17 cellular contexts compared by ENCODE assay signal in genomic region chr17:49604314-49604869, GRCh38. TPM values are rescaled to one million over a fixed set of nuclear protein-coding genes. Genes with fewer than 3 reads are reported as not detected.
DNase-seq lines count a peak whose midpoint lies in the region; ATAC-seq and TF ChIP-seq lines count a peak whose summit lies in the region.
"Had no signal": no experiment of that assay in that cellular context is flagged by ENCODE, and none has a peak within 500 bp of the region (broad histone marks: within the 10 kb centered on the region; RNA-seq: fewer than 3 reads in every experiment).

No MANE protein-coding gene starts in this region.

- no peak for DNase-seq in CD8-positive, alpha-beta T cell
- no peak for DNase-seq in SK-N-MC (ENCODE audit: low read depth, low spot score)
- DNase-seq in glutamatergic neuron, result no peak
- DNase-seq in effector memory CD4-positive, alpha-beta T cell, result no peak
- DNase-seq in NAMALWA (ENCODE audit: low spot score), result no peak
- DNase-seq: CD4-positive, alpha-beta T cell; DND-41; GF-D8; NCI-H1092; NCI-H1694; NCI-H446 treated with DMSO at 0.1 percent for 48 hours; NCI-H774; PC-9 had no signal

- no peaks in the 10 kb centered on the region for H3K4me1 ChIP-seq in CD8-positive, alpha-beta T cell (ENCODE audit: insufficient read depth, low read length)
- H3K4me1 ChIP-seq in stomach smooth muscle (ENCODE audit: control insufficient read depth, insufficient read depth, low read length), result peaks cover 10% of the 10 kb centered on the region
- no peaks in the 10 kb centered on the region for H3K4me1 ChIP-seq in effector memory CD4-positive, alpha-beta T cell (ENCODE audit: control insufficient read depth, insufficient read depth, low read length, poor library complexity, severe bottlenecking)

- no peak overlapping the region for H3K4me3 ChIP-seq in CD8-positive, alpha-beta T cell (ENCODE audit: low read depth, low read length)
- H3K4me3 ChIP-seq in SK-N-MC (no peak overlapping the region), stomach smooth muscle (ENCODE audit: low read length in 2 of 2) (no peak overlapping the region)
- H3K4me3 ChIP-seq in effector memory CD4-positive, alpha-beta T cell (ENCODE audit: insufficient read depth, low read depth, low read length, poor library complexity, severe bottlenecking), result no peak overlapping the region
- H3K4me3 ChIP-seq: GM23248, K562, PC-9 had no signal

- no peak overlapping the region for H3K9ac ChIP-seq in SK-N-MC (ENCODE audit: insufficient read length)
- H3K9ac ChIP-seq in stomach smooth muscle (ENCODE audit: low read length in 2 of 2), result no peak overlapping the region
- H3K9ac ChIP-seq: GM23248 had no signal

- POLR2A ChIA-PET in CD8-positive, alpha-beta T cell (lab: Charles Lee), result no interaction called here

- H3K36me3 Mint-ChIP-seq in CD8-positive, alpha-beta T cell, result peaks cover 88% of the 10 kb centered on the region
- H3K36me3 Mint-ChIP-seq in glutamatergic neuron (ENCODE audit: unreplicated experiment), result no peaks in the 10 kb centered on the region

- H3K9me3 Mint-ChIP-seq in CD8-positive, alpha-beta T cell, result no peaks in the 10 kb centered on the region
- peaks cover 1% of the 10 kb centered on the region for H3K9me3 Mint-ChIP-seq in glutamatergic neuron (ENCODE audit: unreplicated experiment)
- H3K9me3 Mint-ChIP-seq: CD4-positive, alpha-beta T cell had no signal

- H3K27me3 ChIP-seq in CD8-positive, alpha-beta T cell (ENCODE audit: insufficient read depth, low read length), result no peaks in the 10 kb centered on the region
- no peaks in the 10 kb centered on the region for H3K27me3 ChIP-seq in stomach smooth muscle (ENCODE audit: control insufficient read depth in 1 of 2, insufficient read depth in 2 of 2, low read length in 2 of 2)
- no peaks in the 10 kb centered on the region for H3K27me3 ChIP-seq in effector memory CD4-positive, alpha-beta T cell (replicated peaks; ENCODE audit: control insufficient read depth, insufficient read depth, low read length, poor library complexity, severe bottlenecking)

- no peaks in the 10 kb centered on the region for H3K9me3 ChIP-seq in CD8-positive, alpha-beta T cell (ENCODE audit: low read length)
- no peaks in the 10 kb centered on the region for H3K9me3 ChIP-seq in SK-N-MC (ENCODE audit: low read depth, low read length)
- H3K9me3 ChIP-seq in stomach smooth muscle (ENCODE audit: control insufficient read depth in 2 of 2, low read length in 2 of 2), result no peaks in the 10 kb centered on the region
- H3K9me3 ChIP-seq in effector memory CD4-positive, alpha-beta T cell (ENCODE audit: control insufficient read depth, low read length), result no peaks in the 10 kb centered on the region

- no peaks in the 10 kb centered on the region for H3K27me3 Mint-ChIP-seq in CD8-positive, alpha-beta T cell (ENCODE audit: low read depth)
- no peaks in the 10 kb centered on the region for H3K27me3 Mint-ChIP-seq in glutamatergic neuron (ENCODE audit: unreplicated experiment)
- H3K27me3 Mint-ChIP-seq: CD4-positive, alpha-beta T cell had no signal

- peaks cover 58% of the 10 kb centered on the region for H3K36me3 ChIP-seq in CD8-positive, alpha-beta T cell (ENCODE audit: insufficient read depth, low read length)
- peaks cover 86% of the 10 kb centered on the region for H3K36me3 ChIP-seq in SK-N-MC (ENCODE audit: insufficient read depth, low read length)
- peaks cover 56 to 69% of the 10 kb centered on the region in 2 donors for H3K36me3 ChIP-seq in stomach smooth muscle (ENCODE audit: control insufficient read depth in 2 of 2, insufficient read depth in 2 of 2, low read length in 2 of 2)
- H3K36me3 ChIP-seq in effector memory CD4-positive, alpha-beta T cell (ENCODE audit: control insufficient read depth, insufficient read depth, low read length), result peaks cover 84% of the 10 kb centered on the region

- TF ChIP-seq CTCF in CD8-positive, alpha-beta T cell (IDR thresholded peaks at IDR 0.05), result no peak
- TF ChIP-seq CTCF in glutamatergic neuron (IDR thresholded peaks at IDR 0.05; ENCODE audit: partially characterized antibody, unreplicated experiment), result no peak

- H3K4me3 Mint-ChIP-seq in CD8-positive, alpha-beta T cell, result no peak overlapping the region
- H3K4me3 Mint-ChIP-seq in glutamatergic neuron (ENCODE audit: unreplicated experiment), result peak overlapping the region; percentile 12
- H3K4me3 Mint-ChIP-seq: CD4-positive, alpha-beta T cell had no signal

- peak overlapping the region; percentile 11 for H3K27ac Mint-ChIP-seq in CD8-positive, alpha-beta T cell
- no peak overlapping the region for H3K27ac Mint-ChIP-seq in glutamatergic neuron (ENCODE audit: unreplicated experiment)
- H3K27ac Mint-ChIP-seq: CD4-positive, alpha-beta T cell had no signal

- no peak overlapping the region for H3K27ac ChIP-seq in CD8-positive, alpha-beta T cell (ENCODE audit: low read depth, low read length)
- H3K27ac ChIP-seq in SK-N-MC (0 out of 2 replicates have a peak overlapping the region, but pooled peaks have one; percentile 17), stomach smooth muscle (ENCODE audit: low read length) (peak overlapping the region; percentile 25)
- no peak overlapping the region for H3K27ac ChIP-seq in effector memory CD4-positive, alpha-beta T cell (ENCODE audit: insufficient read depth, low read length, poor library complexity, severe bottlenecking)
- H3K27ac ChIP-seq: PC-9 had no signal

- H3K4me1 Mint-ChIP-seq in CD8-positive, alpha-beta T cell (ENCODE audit: low read depth), result no peaks in the 10 kb centered on the region
- H3K4me1 Mint-ChIP-seq in glutamatergic neuron (ENCODE audit: low read depth, unreplicated experiment), result peaks cover 20% of the 10 kb centered on the region

- ATAC-seq in CD8-positive, alpha-beta T cell, result no peak
- no peak for ATAC-seq in HG03175 (IDR thresholded peaks at IDR 0.05; ENCODE audit: unreplicated experiment)
- ATAC-seq: K562 had no signal

- CTCF ChIA-PET in CD8-positive, alpha-beta T cell (lab: Charles Lee), result interaction anchor here (0.8 kb wide), 1 partner anchor 35 kb away, joined by 4 read pairs; no protein-coding TSS in a partner anchor

- intact Hi-C loops in CD8-positive, alpha-beta T cell (cut with DNase I, micrococcal nuclease), result no loop called here

RNA-seq across cellular contexts. Expression of gene NXPH3, which starts 28.7 kb away (rescaled TPM):
- not detected for total RNA-seq in CD8-positive, alpha-beta T cell
- total RNA-seq in glutamatergic neuron (ENCODE audit: unreplicated experiment), result 2.0 TPM
- total RNA-seq: CD4-positive, alpha-beta T cell; PC-9 had no signal

Comparison
In these comparisons a context has a peak if more than half of its experiments do, and no peak if none do; other contexts are left out.
1. H3K27ac ChIP-seq: peak in SK-N-MC (single experiment) and stomach smooth muscle (single experiment); none in CD8-positive, alpha-beta T cell (single experiment) and effector memory CD4-positive, alpha-beta T cell (single experiment).